ENCODE assay signal across 26 cellular contexts in the genomic region with DNA sequence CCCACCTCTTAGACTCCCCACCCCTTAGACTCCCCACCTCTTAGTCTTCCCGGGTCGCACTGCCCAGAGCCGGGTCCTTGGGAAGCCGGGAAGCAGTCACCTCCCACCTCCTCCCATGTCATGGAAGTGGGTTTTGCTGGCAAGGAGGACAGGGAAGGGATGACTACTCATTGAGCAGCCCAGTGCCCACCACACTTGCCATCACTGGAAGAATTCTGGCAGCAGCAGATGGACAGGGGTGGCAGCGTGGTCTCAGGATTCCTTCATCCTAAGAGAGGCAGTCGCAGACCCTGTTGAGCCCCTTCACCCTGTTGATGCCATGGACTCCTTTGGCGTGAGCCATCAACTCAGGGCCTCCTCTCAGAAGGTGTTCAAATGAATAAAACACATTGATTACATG.
"Had no signal": no experiment of that assay in that cellular context is flagged by ENCODE, and none has a peak within 500 bp of the region (broad histone marks: within the 10 kb centered on the region; RNA-seq: fewer than 3 reads in every experiment).

No MANE protein-coding gene starts in this region.

- H3K9me3 Mint-ChIP-seq: activated T-cell treated with anti-CD3 and anti-CD28 coated beads, Interleukin-2, amount 50 U/mL, for 24 hours; dendritic cell treated with granulocyte-macrophage colony-stimulating factor and Interleukin-4, amounts not matched to agents 40 ng/mL and 50 ng/mL, for 4 days; endodermal cell; nephron; stimulated activated naive B cell treated with anti-CD40 and anti-IgM and Interleukin-4, amounts not matched to agents 10 μg/mL and 1 μg/mL and 100 μg/mL, for 72 hours had no signal

- DNase-seq: activated CD4-positive, alpha-beta T cell treated with anti-CD3 and anti-CD28 coated beads for 48 hours; activated CD4-positive, alpha-beta T cell treated with anti-CD3 and anti-CD28 coated beads, Interleukin-2, amount 50 U/mL, for 48 hours; activated CD4-positive, CD25-positive, alpha-beta regulatory T cell; activated CD8-positive, alpha-beta memory T cell treated with anti-CD3 and anti-CD28 coated beads for 24 hours; activated CD8-positive, alpha-beta memory T cell treated with anti-CD3 and anti-CD28 coated beads, Interleukin-2, amount 50 U/mL, for 48 hours; brain microvascular endothelial cell; caudate nucleus; endodermal cell; foreskin fibroblast; hippocampal formation; mesenchymal stem cell; retina; stimulated activated CD4-positive, alpha-beta T cell treated with anti-CD3 and anti-CD28 coated beads, Interleukin-15, amount 100 ng/mL, for 24 hours; stimulated activated CD4-positive, alpha-beta T cell treated with anti-CD3 and anti-CD28 coated beads, Interleukin-2, amount 100 ng/mL, for 24 hours; stimulated activated naive B cell treated with anti-CD40 and anti-IgM and Interleukin-4, amounts not matched to agents 10 μg/mL and 1 μg/mL and 100 μg/mL, for 72 hours; transverse colon had no signal

- H3K4me3 ChIP-seq: ovary, prostate gland, smooth muscle cell, transverse colon had no signal

- H3K4me3 Mint-ChIP-seq: activated naive CD8-positive, alpha-beta T cell; activated T-cell treated with anti-CD3 and anti-CD28 coated beads, Interleukin-2, amount 50 U/mL, for 24 hours; dendritic cell treated with granulocyte-macrophage colony-stimulating factor and Interleukin-4, amounts not matched to agents 40 ng/mL and 50 ng/mL, for 4 days; endodermal cell; nephron; stimulated activated naive B cell treated with anti-CD40 and anti-IgM and Interleukin-4, amounts not matched to agents 10 μg/mL and 1 μg/mL and 100 μg/mL, for 72 hours had no signal

- H3K27me3 Mint-ChIP-seq: stimulated activated naive B cell treated with anti-CD40 and anti-IgM and Interleukin-4, amounts not matched to agents 10 μg/mL and 1 μg/mL and 100 μg/mL, for 72 hours had no signal

- H3K4me2 ChIP-seq: smooth muscle cell had no signal

- H3K4me1 ChIP-seq: prostate gland had no signal

- H3K27me3 ChIP-seq: brain microvascular endothelial cell, ovary had no signal

- ATAC-seq: esophagus mucosa; left colon; stimulated activated naive B cell treated with anti-CD40 and anti-IgM and Interleukin-4, amounts not matched to agents 10 μg/mL and 1 μg/mL and 100 μg/mL, for 72 hours had no signal

- H3K36me3 Mint-ChIP-seq: activated naive CD8-positive, alpha-beta T cell had no signal

- H3K36me3 ChIP-seq: ovary, prostate gland, transverse colon had no signal

- H3K27ac ChIP-seq: brain microvascular endothelial cell, neutrophil, ovary, prostate gland, transverse colon had no signal

- H3K27ac Mint-ChIP-seq: activated naive CD8-positive, alpha-beta T cell; activated T-cell treated with anti-CD3 and anti-CD28 coated beads, Interleukin-2, amount 50 U/mL, for 24 hours; dendritic cell treated with granulocyte-macrophage colony-stimulating factor and Interleukin-4, amounts not matched to agents 40 ng/mL and 50 ng/mL, for 4 days; nephron had no signal

- H3K9me3 ChIP-seq: neutrophil, ovary, prostate gland, transverse colon had no signal

- H3K4me1 Mint-ChIP-seq: nephron had no signal
